ENCODE assay signal across 19 cellular contexts in the genomic region with DNA sequence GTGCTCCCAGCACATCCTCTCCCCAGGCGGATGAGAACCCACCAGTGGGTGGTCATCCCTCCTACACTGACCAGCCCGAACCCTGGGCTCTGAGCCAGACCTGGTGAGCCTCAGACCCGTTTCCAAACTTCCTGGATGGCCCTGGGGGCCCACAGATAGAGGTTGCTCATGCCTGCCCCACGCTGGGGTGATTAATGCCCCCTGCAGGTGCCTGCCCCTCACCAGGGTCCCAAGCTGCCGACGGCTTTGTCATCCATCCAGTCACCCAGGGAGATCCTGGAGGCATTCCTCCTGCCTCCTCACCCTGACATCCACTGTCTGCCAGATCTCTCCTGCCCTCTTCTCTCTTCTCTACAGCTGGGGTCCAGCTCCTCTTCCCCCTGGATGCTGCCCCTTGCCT.
"Had no signal": no experiment of that assay in that cellular context is flagged by ENCODE, and none has a peak within 500 bp of the region (broad histone marks: within the 10 kb centered on the region; RNA-seq: fewer than 3 reads in every experiment).

No MANE protein-coding gene starts in this region.

- H3K36me3 ChIP-seq: right atrium auricular region, thyroid gland had no signal

- ATAC-seq: left colon; left ventricle myocardium superior; naive thymus-derived CD4-positive, alpha-beta T cell; upper lobe of right lung had no signal

- DNase-seq: effector CD4-positive, alpha-beta T cell; endodermal cell; foreskin melanocyte; head of caudate nucleus; hippocampal formation; left colon; left ventricle myocardium superior; naive thymus-derived CD4-positive, alpha-beta T cell; nephron progenitor cell; posterior cingulate gyrus; small intestine; stimulated activated CD4-positive, alpha-beta T cell treated with anti-CD3 and anti-CD28 coated beads, Interleukin-12 subunit alpha, Interleukin-12 subunit beta, amount 100 ng/mL, for 4 hours; stimulated activated naive CD4-positive, alpha-beta T cell treated with Interleukin-2 at 50 U/mL for 16 hours; thyroid gland; upper lobe of right lung had no signal

- H3K27me3 ChIP-seq: right atrium auricular region, suprapubic skin, thyroid gland, upper lobe of right lung, vagina had no signal

- H3K27ac Mint-ChIP-seq: endodermal cell had no signal

- H3K4me3 Mint-ChIP-seq: endodermal cell; naive thymus-derived CD4-positive, alpha-beta T cell; nephron progenitor cell had no signal

- H3K9me3 ChIP-seq: right atrium auricular region, suprapubic skin, thyroid gland, upper lobe of right lung, vagina had no signal

- H3K9me3 Mint-ChIP-seq: endodermal cell, nephron progenitor cell had no signal

- H3K4me1 ChIP-seq: right atrium auricular region, suprapubic skin, thyroid gland, upper lobe of right lung, vagina had no signal

- H3K27ac ChIP-seq: coronary artery, right atrium auricular region, suprapubic skin, thyroid gland, upper lobe of right lung, vagina had no signal

- H3K27me3 Mint-ChIP-seq: naive thymus-derived CD4-positive, alpha-beta T cell had no signal

- H3K4me1 Mint-ChIP-seq: endodermal cell, nephron progenitor cell had no signal

- H3K4me3 ChIP-seq: coronary artery, right atrium auricular region, suprapubic skin, thyroid gland, upper lobe of right lung, vagina had no signal
